19 cellular contexts compared by ENCODE assay signal in genomic region chr6:8029243-8029870, GRCh38. TPM values are rescaled to one million over a fixed set of nuclear protein-coding genes. Genes with fewer than 3 reads are reported as not detected.
A peak's percentile ranks its signal among the peaks of the same experiment; 100 is the strongest.
DNase-seq lines count a peak whose midpoint lies in the region; ATAC-seq, FAIRE-seq and TF ChIP-seq lines count a peak whose summit lies in the region.
"Had no signal": no experiment of that assay in that cellular context is flagged by ENCODE, and none has a peak within 500 bp of the region (broad histone marks: within the 10 kb centered on the region; RNA-seq: fewer than 3 reads in every experiment).

No MANE protein-coding gene starts in this region.

- H3K4me1 Mint-ChIP-seq in activated CD4-positive, alpha-beta T cell treated with anti-CD3 and anti-CD28 coated beads for 36 hours: peaks cover 37% of the 10 kb centered on the region

- no peak for ATAC-seq in activated CD4-positive, alpha-beta T cell treated with anti-CD3 and anti-CD28 coated beads for 36 hours
- peak in 3 of 4 donors; percentile 12 to 51 (median 45) for ATAC-seq in heart left ventricle
- ATAC-seq: upper lobe of right lung had no signal

- 17 to 39% (median 23%) methylated on average over 6 of the region's 6 CpGs for WGBS in heart left ventricle, 4 donors

- H3K27me3 ChIP-seq in heart left ventricle: no peaks in the 10 kb centered on the region
- H3K27me3 ChIP-seq in subcutaneous abdominal adipose tissue (ENCODE audit: control insufficient read depth in 5 of 5, insufficient read depth in 4 of 5, low read length in 5 of 5): no peaks in the 10 kb centered on the region
- H3K27me3 ChIP-seq: dorsolateral prefrontal cortex, spleen, upper lobe of right lung had no signal

- H3K27me3 Mint-ChIP-seq in activated CD4-positive, alpha-beta T cell treated with anti-CD3 and anti-CD28 coated beads for 36 hours: no peaks in the 10 kb centered on the region

- H3K4me3 ChIP-seq in heart left ventricle (no peak overlapping the region), subcutaneous abdominal adipose tissue (ENCODE audit: low read depth in 1 of 5, low read length in 5 of 5) (peak overlapping the region in 1 of 5 donors; percentile 17)
- H3K4me3 ChIP-seq: dorsolateral prefrontal cortex, spleen, upper lobe of right lung had no signal

- H3K27ac Mint-ChIP-seq in activated CD4-positive, alpha-beta T cell treated with anti-CD3 and anti-CD28 coated beads for 36 hours: peak overlapping the region; percentile 21

- H3K36me3 ChIP-seq in heart left ventricle (peaks cover 0 to 6% (median 0%) of the 10 kb centered on the region in 9 donors), subcutaneous abdominal adipose tissue (ENCODE audit: control insufficient read depth in 5 of 5, insufficient read depth in 5 of 5, low read length in 5 of 5) (peaks cover 0 to 4% (median 0%) of the 10 kb centered on the region in 5 donors)
- H3K36me3 ChIP-seq: upper lobe of right lung had no signal

- no peak for DNase-seq in activated CD4-positive, alpha-beta T cell treated with anti-CD3 and anti-CD28 coated beads for 36 hours
- no peak for DNase-seq in activated CD4-positive, alpha-beta T cell treated with anti-CD3 and anti-CD28 coated beads, Interleukin-2, amount 50 U/mL, for 4 hours
- DNase-seq in SK-MEL-5 (ENCODE audit: low read depth, low spot score): peak; percentile 46
- DNase-seq in heart left ventricle: no peak
- DNase-seq in epidermal melanocyte (ENCODE audit: insufficient read length, low spot score): no peak
- DNase-seq in GM12891 (ENCODE audit: insufficient read length, low spot score): no peak
- no peak for DNase-seq in HT-29 (ENCODE audit: low spot score)
- DNase-seq: activated CD4-positive, alpha-beta T cell treated with anti-CD3 and anti-CD28 coated beads for 1 hour; activated T-cell treated with anti-CD3 and anti-CD28 coated beads, Interleukin-2, amount 50 U/mL, for 1 hour; amniotic stem cell; DMS79 treated with DMSO at 0.1 percent for 48 hours; dorsolateral prefrontal cortex; HCEC 1CT; NCI-H1092; spleen; SW 1271; upper lobe of right lung had no signal

- intact Hi-C loops in activated CD4-positive, alpha-beta T cell treated with anti-CD3 and anti-CD28 coated beads for 36 hours (cut with DNase I, micrococcal nuclease): no loop called here
- intact Hi-C loops in heart left ventricle (cut with DNase I): loop anchor here in 1 of 10 donors (5.0 kb wide), 1 partner anchor 33 kb away; the partner anchor contains the start of gene BLOC1S5

- no peak for TF ChIP-seq CTCF in heart left ventricle (IDR thresholded peaks at IDR 0.05)

- H3K27ac ChIP-seq in heart left ventricle (peak overlapping the region in 7 of 12 donors; percentile 28 to 78 (median 68)), subcutaneous abdominal adipose tissue (ENCODE audit: low read depth, low read length) (peak overlapping the region; percentile 47)
- H3K27ac ChIP-seq: dorsolateral prefrontal cortex, spleen, upper lobe of right lung had no signal

- TF ChIP-seq POLR2A in heart left ventricle (IDR thresholded peaks at IDR 0.05) (no peak), GM12891 (IDR thresholded peaks at IDR 0.05; ENCODE audit: low read depth, low read length) (no peak)

- in situ Hi-C loops in SK-MEL-5 (cut with HindIII; ENCODE audit: low pct_unique_long_range_greater_than_20kb, low sequenced_read_pairs): no loop called here

- peaks cover 0 to 33% (median 22%) of the 10 kb centered on the region in 12 donors for H3K4me1 ChIP-seq in heart left ventricle
- H3K4me1 ChIP-seq in subcutaneous abdominal adipose tissue (ENCODE audit: control insufficient read depth in 5 of 5, insufficient read depth in 5 of 5, low read length in 5 of 5): peaks cover 4 to 23% (median 21%) of the 10 kb centered on the region in 5 donors

- CTCF ChIA-PET in activated CD4-positive, alpha-beta T cell treated with anti-CD3 and anti-CD28 coated beads for 36 hours (lab: Charles Lee): no interaction called here

- H3K4me3 Mint-ChIP-seq in activated CD4-positive, alpha-beta T cell treated with anti-CD3 and anti-CD28 coated beads for 36 hours: no peak overlapping the region

- H3K36me3 Mint-ChIP-seq in activated CD4-positive, alpha-beta T cell treated with anti-CD3 and anti-CD28 coated beads for 36 hours (ENCODE audit: low read depth): peaks cover 30% of the 10 kb centered on the region

- FAIRE-seq in GM12891 (lab: Jason Lieb, UNC): no peak
- FAIRE-seq: HTR-8/SVneo had no signal

- H3K9me3 ChIP-seq in heart left ventricle (peaks cover 0 to 14% (median 0%) of the 10 kb centered on the region in 12 donors), subcutaneous abdominal adipose tissue (ENCODE audit: control insufficient read depth in 5 of 5, low read length in 5 of 5) (no peaks in the 10 kb centered on the region)
- H3K9me3 ChIP-seq: upper lobe of right lung had no signal

- no peak overlapping the region for H3K9ac ChIP-seq in subcutaneous abdominal adipose tissue (ENCODE audit: low read length in 5 of 5)

- POLR2A ChIA-PET in activated CD4-positive, alpha-beta T cell treated with anti-CD3 and anti-CD28 coated beads for 36 hours (lab: Charles Lee): no interaction called here

- H3K9me3 Mint-ChIP-seq in activated CD4-positive, alpha-beta T cell treated with anti-CD3 and anti-CD28 coated beads for 36 hours (ENCODE audit: low read depth): peaks cover 9% of the 10 kb centered on the region

TF ChIP-seq in GM12891, 5 proteins besides CTCF, POLR2A, EP300 and RAD21:
- TF ChIP-seq POLR2AphosphoS5 (IDR thresholded peaks at IDR 0.05; ENCODE audit: low read depth, low read length) (no peak), PAX5 (IDR thresholded peaks at IDR 0.05; ENCODE audit: insufficient read depth, low read length, severe bottlenecking) (no peak), SPI1 (IDR thresholded peaks at IDR 0.05; ENCODE audit: low read depth, low read length) (no peak), POU2F2 (IDR thresholded peaks at IDR 0.05; ENCODE audit: low read depth, low read length) (no peak), TAF1 (IDR thresholded peaks at IDR 0.05; ENCODE audit: low read depth, low read length) (no peak)

RNA-seq across cellular contexts. Expression of gene BLOC1S5, which starts 34.8 kb away (rescaled TPM):
- total RNA-seq in activated CD4-positive, alpha-beta T cell treated with anti-CD3 and anti-CD28 coated beads for 36 hours: 10 to 100 TPM; 20.0 to 30.3 TPM
- total RNA-seq in SK-MEL-5 (2014; rRNA removed; shearing (Covaris generic)): 23.2 and 26.4 TPM in 2 replicates
- polyA plus RNA-seq in SK-MEL-5 (2015; cell fraction: cytosol; rRNA removed): 19.3 and 20.1 TPM in 2 replicates
- polyA plus RNA-seq in SK-MEL-5 (2015; cell fraction: nucleus; rRNA removed): 2.4 and 6.2 TPM in 2 replicates
- total RNA-seq in heart left ventricle: 10 to 100 TPM in 2 of 9 donors, 1 to 10 TPM in 7; 6.9 to 15.2 (median 8.8) TPM
- polyA plus RNA-seq in heart left ventricle: 1 to 10 TPM; 4.3 to 4.4 TPM
- 7.6 TPM for polyA plus RNA-seq in GM12891 (2012; ENCODE audit: low read depth, missing spikeins)
- 3.5 and 8.4 TPM in 2 replicates for total RNA-seq in HT-29 (2014; rRNA removed; shearing (Covaris generic))
